ENCODE assay signal across 8 cellular contexts in the genomic region with DNA sequence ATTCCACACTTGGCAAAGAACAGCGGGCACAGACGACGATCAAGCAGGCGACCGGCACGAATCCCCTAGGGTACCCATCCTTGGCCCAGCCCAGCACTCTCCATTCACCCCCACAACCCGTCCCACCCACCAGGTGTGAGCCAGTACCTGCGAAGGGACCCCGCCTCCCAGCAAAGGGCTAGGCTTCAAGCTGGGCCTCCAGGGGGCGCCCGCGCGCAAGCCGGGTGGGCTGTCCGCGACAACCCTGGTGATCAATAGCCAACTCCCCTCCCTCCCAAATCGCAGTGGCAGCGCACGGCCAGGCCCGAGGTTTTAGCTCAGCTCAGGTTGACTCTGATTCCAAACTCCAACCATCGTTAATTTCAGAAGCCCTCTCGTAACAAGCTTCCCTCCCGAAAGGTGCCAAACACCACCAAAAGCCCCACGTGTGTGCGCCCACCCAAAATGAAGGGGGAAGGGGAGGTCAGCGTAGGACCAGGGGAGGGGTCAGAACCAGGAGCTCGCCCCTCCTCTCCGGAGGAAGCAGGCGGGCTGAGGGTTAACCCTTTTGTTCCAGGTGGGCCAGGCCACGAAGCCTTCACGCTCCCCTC. TPM values are rescaled to one million over a fixed set of nuclear protein-coding genes. Genes with fewer than 3 reads are reported as not detected.
A peak's percentile ranks its signal among the peaks of the same experiment; 100 is the strongest.
DNase-seq lines count a peak whose midpoint lies in the region; ATAC-seq, FAIRE-seq and TF ChIP-seq lines count a peak whose summit lies in the region.

No MANE protein-coding gene starts in this region.

- ATAC-seq in activated B cell treated with CpG ODN at 0.5 μM for 24 hours (ENCODE audit: low read depth), result peak; percentile 40
- no peak for ATAC-seq in central memory CD8-positive, alpha-beta T cell (replicated peaks; ENCODE audit: extremely low read depth, poor library complexity, severe bottlenecking)
- peak; percentile 95 for ATAC-seq in HepG2
- ATAC-seq in HG02885 (IDR thresholded peaks at IDR 0.05; ENCODE audit: poor library complexity, unreplicated experiment), result no peak
- ATAC-seq in GM21381 (IDR thresholded peaks at IDR 0.05; ENCODE audit: unreplicated experiment), result no peak

- H3K4me3 ChIP-seq in HepG2 (replicated peaks in 1 of 3; ENCODE audit: insufficient read depth in 1 of 3, low read depth in 2 of 3, low read length in 3 of 3), result peak overlapping the region; percentile 55 to 78 (median 60)

- no peak overlapping the region for H3K27ac ChIP-seq in HepG2 (ENCODE audit: extremely low read length, insufficient read depth, low read length)

- no peak for FAIRE-seq in HepG2 (lab: Jason Lieb, UNC)

- no peak for TF ChIP-seq POLR2A in HepG2 (IDR thresholded peaks at IDR 0.05; ENCODE audit: insufficient read depth in 1 of 2, low read depth in 2 of 2, low read length in 2 of 2)

- no TSS peak for BruUV-seq in HepG2 (replicated peaks; lab: Mats Ljungman, UMichigan)

- in situ Hi-C loops in HepG2 (cut with HindIII; ENCODE audit: extremely low pct_ligation_motif_present, low pct_unique_long_range_greater_than_20kb), result loop anchor here (5.0 kb wide), 1 partner anchor 282 kb away; no protein-coding TSS in a partner anchor

- intact Hi-C loops in activated B cell treated with CpG ODN at 0.5 μM for 24 hours (cut with micrococcal nuclease) (no loop called here), HepG2 (cut with micrococcal nuclease; ENCODE audit: unreplicated experiment) (loop anchor here (1.0 to 2.0 kb wide), 2 partner anchors 167 to 283 kb away; no protein-coding TSS in a partner anchor)

- peak overlapping the region; percentile 32 for H3K4me3 Mint-ChIP-seq in activated B cell treated with CpG ODN at 0.5 μM for 24 hours
- peak overlapping the region; percentile 75 for H3K4me3 Mint-ChIP-seq in central memory CD8-positive, alpha-beta T cell

- H3K9ac ChIP-seq in HepG2 (ENCODE audit: insufficient read depth, low read depth, low read length), result peak overlapping the region; percentile 65

- peak; percentile 96 for TF ChIP-seq RAD21 in HepG2 (CRISPR knock-in tag; IDR thresholded peaks at IDR 0.05)

- peaks cover 51% of the 10 kb centered on the region for H3K27me3 Mint-ChIP-seq in activated B cell treated with CpG ODN at 0.5 μM for 24 hours
- H3K27me3 Mint-ChIP-seq in central memory CD8-positive, alpha-beta T cell, result peaks cover 67% of the 10 kb centered on the region

- peak; percentile 81 for DNase-seq in GM10266 (ENCODE audit: extremely low spot score)
- peak; percentile 80 for DNase-seq in NCI-H1105 treated with DMSO at 0.1 percent for 48 hours (lab: John Stamatoyannopoulos, UW)
- peak; percentile 40 for DNase-seq in activated B cell treated with CpG ODN at 0.5 μM for 24 hours
- peak; percentile 48 to 54 for DNase-seq in central memory CD8-positive, alpha-beta T cell (ENCODE audit: low spot score in 2 of 2)
- DNase-seq in HepG2 (ENCODE audit: low spot score), result peak; percentile 48
- DNase-seq in stimulated activated CD4-positive, alpha-beta T cell treated with anti-CD3 and anti-CD28 coated beads, TNF-alpha, amount 100 ng/mL, for 24 hours (ENCODE audit: low read depth in 3 of 3), result peak; percentile 10 to 63 (median 38)

- peak overlapping the region; percentile 99 for H3K4me2 ChIP-seq in HepG2 (ENCODE audit: low read depth, low read length)

- WGBS in HepG2 (ENCODE audit: low lambda C conversion rate), result 5% methylated on average over 30 of the region's 31 CpGs

- no peaks in the 10 kb centered on the region for H3K9me3 Mint-ChIP-seq in activated B cell treated with CpG ODN at 0.5 μM for 24 hours
- no peaks in the 10 kb centered on the region for H3K9me3 Mint-ChIP-seq in central memory CD8-positive, alpha-beta T cell

- no peaks in the 10 kb centered on the region for H3K79me2 ChIP-seq in HepG2 (ENCODE audit: insufficient read depth, low read length)

- POLR2A ChIA-PET in activated B cell treated with CpG ODN at 0.5 μM for 24 hours (lab: Charles Lee) (interaction anchor here (0.6 kb wide), 1 partner anchor 343 kb away, joined by 4 read pairs; no protein-coding TSS in a partner anchor), HepG2 (lab: Yijun Ruan, JAX) (interaction anchor here (0.9 to 1.3 kb wide), 2 partner anchors 19 to 100 kb away, joined by 3 read pairs; no protein-coding TSS in a partner anchor)

- no peaks in the 10 kb centered on the region for H3K9me3 ChIP-seq in HepG2 (ENCODE audit: low read length)

- TF ChIP-seq EP300 in HepG2 (IDR thresholded peaks at IDR 0.05; ENCODE audit: low read depth in 2 of 2, low read length in 2 of 2), result no peak
- TF ChIP-seq EP300 in HepG2 (CRISPR knock-in tag; IDR thresholded peaks at IDR 0.05; ENCODE audit: borderline replicate concordance), result no peak

- H4K20me1 ChIP-seq in HepG2 (ENCODE audit: insufficient read depth, low read length), result no peaks in the 10 kb centered on the region

- H3K27me3 ChIP-seq in HepG2 (ENCODE audit: control insufficient read depth in 1 of 2, insufficient read depth in 2 of 2, low read length in 2 of 2), result peaks cover 2 to 49% of the 10 kb centered on the region in 2 experiments; a peak in 3 of 5 replicates

- no peak overlapping the region for H3K27ac Mint-ChIP-seq in activated B cell treated with CpG ODN at 0.5 μM for 24 hours
- no peak overlapping the region for H3K27ac Mint-ChIP-seq in central memory CD8-positive, alpha-beta T cell (ENCODE audit: low read depth)

- H3K36me3 ChIP-seq in HepG2 (replicated peaks in 1 of 2; ENCODE audit: control insufficient read depth in 1 of 2, insufficient read depth in 2 of 2, low read length in 2 of 2), result no peaks in the 10 kb centered on the region

- H3K36me3 Mint-ChIP-seq in activated B cell treated with CpG ODN at 0.5 μM for 24 hours (ENCODE audit: low read depth), result no peaks in the 10 kb centered on the region
- peaks cover 2% of the 10 kb centered on the region for H3K36me3 Mint-ChIP-seq in central memory CD8-positive, alpha-beta T cell (ENCODE audit: insufficient read depth)

- CTCF ChIA-PET in activated B cell treated with CpG ODN at 0.5 μM for 24 hours (lab: Charles Lee), result no interaction called here
- CTCF ChIA-PET in HepG2 (lab: Yijun Ruan, JAX; ENCODE audit: low intra/inter-chr PET ratio, low total read pairs), result interaction anchor here (0.8 to 2.4 kb wide), 5 partner anchors 29 to 284 kb away, joined by 3 to 18 read pairs (median 6); no protein-coding TSS in a partner anchor

- peaks cover 15% of the 10 kb centered on the region for H3K4me1 Mint-ChIP-seq in activated B cell treated with CpG ODN at 0.5 μM for 24 hours
- H3K4me1 Mint-ChIP-seq in central memory CD8-positive, alpha-beta T cell, result peaks cover 5% of the 10 kb centered on the region

- TF ChIP-seq CTCF in GM10266 (IDR thresholded peaks at IDR 0.05; ENCODE audit: control insufficient read depth, insufficient read depth, low read depth, missing control alignments), result peak; percentile 69
- no peak for TF ChIP-seq CTCF in activated B cell treated with CpG ODN at 0.5 μM for 24 hours (IDR thresholded peaks at IDR 0.05)
- TF ChIP-seq CTCF in HepG2 (CRISPR knock-in tag; IDR thresholded peaks at IDR 0.05), result peak; percentile 100

- H2AFZ ChIP-seq in HepG2 (ENCODE audit: low read length), result peak overlapping the region; percentile 79

- peaks cover 44% of the 10 kb centered on the region for H3K4me1 ChIP-seq in HepG2 (ENCODE audit: insufficient read depth, low read length)

RNA-seq across cellular contexts. Expression of a gene that starts 2.1 kb away (rescaled TPM):
- not detected in 2 replicates for total RNA-seq in activated B cell treated with CpG ODN at 0.5 μM for 24 hours
- 0.17 and 0.33 TPM in 2 replicates for total RNA-seq in HepG2 (2016; rRNA removed; fragmentation: Illumina TruSeq; extraction: Trizol)
- total RNA-seq in HepG2 (2016; cell fraction: cytosol; rRNA removed; fragmentation: Illumina TruSeq; extraction: Trizol; ENCODE audit: low read depth), result 0.09 and 0.10 TPM in 2 replicates
- total RNA-seq in HepG2 (2016; cell fraction: insoluble cytoplasmic fraction; rRNA removed; fragmentation: Illumina TruSeq; extraction: Trizol), result 0.24 and 0.26 TPM in 2 replicates
- total RNA-seq in HepG2 (2016; cell fraction: membrane; rRNA removed; fragmentation: Illumina TruSeq; extraction: Trizol), result 0.24 and 0.25 TPM in 2 replicates
- total RNA-seq in HepG2 (2016; cell fraction: nucleus; rRNA removed; fragmentation: Illumina TruSeq; extraction: Trizol), result 0.34 and 0.47 TPM in 2 replicates
- polyA plus RNA-seq in HepG2 (2011; rRNA removed), result 1.5 and 1.8 TPM in 2 replicates
- 0.56 and 0.67 TPM in 2 replicates for polyA plus RNA-seq in HepG2 (2011; cell fraction: cytosol; rRNA removed)
- 5.4 and 6.2 TPM in 2 replicates for polyA plus RNA-seq in HepG2 (2011; cell fraction: nucleus; rRNA removed)
- 2.7 and 4.4 TPM in 2 replicates for polyA plus RNA-seq in HepG2 (2012)
- not detected in 2 replicates for polyA plus RNA-seq in HepG2 (2016; cell fraction: cytosol; fragmentation: Illumina TruSeq; extraction: Trizol; ENCODE audit: low read depth)
- polyA plus RNA-seq in HepG2 (2016; cell fraction: insoluble cytoplasmic fraction; fragmentation: Illumina TruSeq; extraction: Trizol; ENCODE audit: low read depth), result 0.13 and 0.20 TPM in 2 replicates
- polyA plus RNA-seq in HepG2 (2016; cell fraction: membrane; fragmentation: Illumina TruSeq; extraction: Trizol; ENCODE audit: low read depth), result 0.05 and 0.10 TPM in 2 replicates
- polyA plus RNA-seq in HepG2 (2016; cell fraction: nucleus; fragmentation: Illumina TruSeq; extraction: Trizol; ENCODE audit: insufficient read depth, low read depth), result 2.4 and 4.2 TPM in 2 replicates
- polyA minus RNA-seq in HepG2 (2011; rRNA and poly(A)+ RNA removed; ENCODE audit: low replicate concordance), result 1.5 and 6.5 TPM in 2 replicates
- 1.4 and 1.5 TPM in 2 replicates for polyA minus RNA-seq in HepG2 (2011; cell fraction: cytosol; rRNA and poly(A)+ RNA removed)
- polyA minus RNA-seq in HepG2 (2011; cell fraction: nucleus; rRNA and poly(A)+ RNA removed), result 2.0 and 2.1 TPM in 2 replicates

RNA-seq across cellular contexts. Expression of a gene that starts 32.0 kb away (rescaled TPM):
- total RNA-seq in activated B cell treated with CpG ODN at 0.5 μM for 24 hours (0.07 TPM in 2 replicates), HepG2 (2016; rRNA removed; fragmentation: Illumina TruSeq; extraction: Trizol) (11.0 and 11.8 TPM in 2 replicates)
- 2.4 and 3.0 TPM in 2 replicates for total RNA-seq in HepG2 (2016; cell fraction: cytosol; rRNA removed; fragmentation: Illumina TruSeq; extraction: Trizol; ENCODE audit: low read depth)
- total RNA-seq in HepG2 (2016; cell fraction: insoluble cytoplasmic fraction; rRNA removed; fragmentation: Illumina TruSeq; extraction: Trizol), result 10.1 and 11.8 TPM in 2 replicates
- total RNA-seq in HepG2 (2016; cell fraction: membrane; rRNA removed; fragmentation: Illumina TruSeq; extraction: Trizol), result 5.1 and 5.8 TPM in 2 replicates
- total RNA-seq in HepG2 (2016; cell fraction: nucleus; rRNA removed; fragmentation: Illumina TruSeq; extraction: Trizol), result 13.2 and 14.5 TPM in 2 replicates
- polyA plus RNA-seq in HepG2 (2011; rRNA removed), result 18.5 and 19.2 TPM in 2 replicates
- 13.2 and 14.1 TPM in 2 replicates for polyA plus RNA-seq in HepG2 (2011; cell fraction: cytosol; rRNA removed)
- 31.8 and 35.3 TPM in 2 replicates for polyA plus RNA-seq in HepG2 (2011; cell fraction: nucleus; rRNA removed)
- 23.4 and 25.1 TPM in 2 replicates for polyA plus RNA-seq in HepG2 (2012)
- polyA plus RNA-seq in HepG2 (2016; cell fraction: cytosol; fragmentation: Illumina TruSeq; extraction: Trizol; ENCODE audit: low read depth), result 0.52 and 0.55 TPM in 2 replicates
- polyA plus RNA-seq in HepG2 (2016; cell fraction: insoluble cytoplasmic fraction; fragmentation: Illumina TruSeq; extraction: Trizol; ENCODE audit: low read depth), result 6.8 and 7.8 TPM in 2 replicates
- 2.0 and 2.2 TPM in 2 replicates for polyA plus RNA-seq in HepG2 (2016; cell fraction: membrane; fragmentation: Illumina TruSeq; extraction: Trizol; ENCODE audit: low read depth)
- polyA plus RNA-seq in HepG2 (2016; cell fraction: nucleus; fragmentation: Illumina TruSeq; extraction: Trizol; ENCODE audit: insufficient read depth, low read depth), result 14.8 and 15.7 TPM in 2 replicates
- polyA minus RNA-seq in HepG2 (2011; rRNA and poly(A)+ RNA removed; ENCODE audit: low replicate concordance), result 30.7 and 75.7 TPM in 2 replicates
- polyA minus RNA-seq in HepG2 (2011; cell fraction: cytosol; rRNA and poly(A)+ RNA removed), result 25.1 and 28.6 TPM in 2 replicates
- 37.2 and 39.9 TPM in 2 replicates for polyA minus RNA-seq in HepG2 (2011; cell fraction: nucleus; rRNA and poly(A)+ RNA removed)

Comparison
In these comparisons a context has a peak if more than half of its experiments do, and no peak if none do; other contexts are left out.
1. ATAC-seq: peak in activated B cell treated with CpG ODN at 0.5 μM for 24 hours (single experiment) and HepG2 (single experiment); none in central memory CD8-positive, alpha-beta T cell (single experiment), HG02885 (single experiment) and GM21381 (single experiment).
2. Peak in every context shown above with its lines, with median percentiles within 50 percentile points of each other: DNase-seq.